In genomic region chr10:829241-829640, GRCh38 we compare ENCODE assay signal across 35 cellular contexts.
"Had no signal": no experiment of that assay in that cellular context is flagged by ENCODE, and none has a peak within 500 bp of the region (broad histone marks: within the 10 kb centered on the region; RNA-seq: fewer than 3 reads in every experiment).

No MANE protein-coding gene starts in this region.

- H3K4me3 Mint-ChIP-seq: activated CD4-positive, alpha-beta memory T cell treated with anti-CD3 and anti-CD28 coated beads for 36 hours; activated CD4-positive, alpha-beta T cell treated with anti-CD3 and anti-CD28 coated beads for 36 hours; activated CD4-positive, alpha-beta T cell treated with anti-CD3 and anti-CD28 coated beads, Interleukin-2, amount 10 ng/mL, durations not matched to agents 24 days and 14 days; activated CD8-positive, alpha-beta memory T cell treated with anti-CD3 and anti-CD28 coated beads, Interleukin-2, amount 10 ng/mL, durations not matched to agents 7 days and 5 days; activated CD8-positive, alpha-beta T cell treated with anti-CD3 and anti-CD28 coated beads, Interleukin-2, amount 10 ng/mL, durations not matched to agents 7 days and 5 days; activated naive CD8-positive, alpha-beta T cell; activated T-helper 1 cell treated with anti-CD3 and anti-CD28 coated beads, Interleukin-12 subunit alpha, Interleukin-12 subunit beta, Interleukin-2, Interleukin-4 antibody, amounts not matched to agents 30 ng/mL and 10 ng/mL and 1 ng/mL, durations not matched to agents 14 hours and 24 hours and 36 hours; central memory CD8-positive, alpha-beta T cell; dendritic cell treated with granulocyte-macrophage colony-stimulating factor and Interleukin-4, amounts not matched to agents 40 ng/mL and 50 ng/mL, for 4 days; T-helper 17 cell; T-helper 2 cell treated with Interferon-gamma antibody and Interleukin-4, amounts not matched to agents 5 μg/mL and 100 μg/mL, for 36 hours had no signal

- H3K27me3 ChIP-seq: brain microvascular endothelial cell, dorsolateral prefrontal cortex, esophagus squamous epithelium, gastroesophageal sphincter, heart right ventricle had no signal

- H3K9me3 Mint-ChIP-seq: activated CD4-positive, alpha-beta memory T cell treated with anti-CD3 and anti-CD28 coated beads for 36 hours; activated CD4-positive, alpha-beta T cell treated with anti-CD3 and anti-CD28 coated beads, Interleukin-2, amount 10 ng/mL, durations not matched to agents 24 days and 14 days; activated T-helper 1 cell treated with anti-CD3 and anti-CD28 coated beads, Interleukin-12 subunit alpha, Interleukin-12 subunit beta, Interleukin-2, Interleukin-4 antibody, amounts not matched to agents 30 ng/mL and 10 ng/mL and 1 ng/mL, durations not matched to agents 14 hours and 24 hours and 36 hours; activated T-helper 2 cell treated with anti-CD3 and anti-CD28 coated beads, Interferon-gamma antibody, Interleukin-2, Interleukin-4, amounts not matched to agents 10 μg/mL and 5 μg/mL and 100 μg/mL, durations not matched to agents 14 hours and 24 hours and 36 hours; central memory CD8-positive, alpha-beta T cell; dendritic cell treated with granulocyte-macrophage colony-stimulating factor and Interleukin-4, amounts not matched to agents 40 ng/mL and 50 ng/mL, for 4 days; T-helper 2 cell treated with Interferon-gamma antibody and Interleukin-4, amounts not matched to agents 5 μg/mL and 100 μg/mL, for 36 hours had no signal

- H3K27ac ChIP-seq: brain microvascular endothelial cell, coronary artery, dorsolateral prefrontal cortex, epithelial cell of prostate, esophagus squamous epithelium, gastroesophageal sphincter, heart right ventricle had no signal

- H3K4me1 Mint-ChIP-seq: activated CD4-positive, alpha-beta T cell treated with anti-CD3 and anti-CD28 coated beads, Interleukin-2, amount 10 ng/mL, durations not matched to agents 24 days and 14 days had no signal

- H3K4me1 ChIP-seq: gastroesophageal sphincter, heart right ventricle had no signal

- H3K27me3 Mint-ChIP-seq: activated CD4-positive, alpha-beta memory T cell treated with anti-CD3 and anti-CD28 coated beads for 36 hours; activated CD4-positive, alpha-beta T cell treated with anti-CD3 and anti-CD28 coated beads for 36 hours; activated CD4-positive, alpha-beta T cell treated with anti-CD3 and anti-CD28 coated beads, Interleukin-2, amount 10 ng/mL, durations not matched to agents 24 days and 14 days; activated CD8-positive, alpha-beta memory T cell treated with anti-CD3 and anti-CD28 coated beads, Interleukin-2, amount 10 ng/mL, durations not matched to agents 7 days and 5 days; activated naive CD8-positive, alpha-beta T cell; central memory CD8-positive, alpha-beta T cell; dendritic cell treated with granulocyte-macrophage colony-stimulating factor and Interleukin-4, amounts not matched to agents 40 ng/mL and 50 ng/mL, for 4 days; T-helper 17 cell had no signal

- H3K4me3 ChIP-seq: coronary artery, dorsolateral prefrontal cortex, esophagus squamous epithelium, gastroesophageal sphincter, heart right ventricle had no signal

- H3K9me3 ChIP-seq: esophagus squamous epithelium, gastroesophageal sphincter, heart right ventricle had no signal

- ATAC-seq: activated CD4-positive, alpha-beta T cell treated with anti-CD3 and anti-CD28 coated beads for 36 hours; activated CD8-positive, alpha-beta memory T cell treated with anti-CD3 and anti-CD28 coated beads, Interleukin-2, amount 10 ng/mL, durations not matched to agents 7 days and 5 days; activated CD8-positive, alpha-beta T cell treated with anti-CD3 and anti-CD28 coated beads, Interleukin-2, amount 10 ng/mL, durations not matched to agents 7 days and 5 days; gastroesophageal sphincter; heart right ventricle; T-helper 17 cell had no signal

- H3K27ac Mint-ChIP-seq: activated CD4-positive, alpha-beta memory T cell treated with anti-CD3 and anti-CD28 coated beads for 36 hours; activated CD4-positive, alpha-beta T cell treated with anti-CD3 and anti-CD28 coated beads for 36 hours; activated CD4-positive, alpha-beta T cell treated with anti-CD3 and anti-CD28 coated beads, Interleukin-2, amount 10 ng/mL, durations not matched to agents 24 days and 14 days; activated CD8-positive, alpha-beta memory T cell treated with anti-CD3 and anti-CD28 coated beads, Interleukin-2, amount 10 ng/mL, durations not matched to agents 7 days and 5 days; activated CD8-positive, alpha-beta T cell treated with anti-CD3 and anti-CD28 coated beads, Interleukin-2, amount 10 ng/mL, durations not matched to agents 7 days and 5 days; activated naive CD8-positive, alpha-beta T cell; activated T-helper 1 cell treated with anti-CD3 and anti-CD28 coated beads, Interleukin-12 subunit alpha, Interleukin-12 subunit beta, Interleukin-2, Interleukin-4 antibody, amounts not matched to agents 30 ng/mL and 10 ng/mL and 1 ng/mL, durations not matched to agents 14 hours and 24 hours and 36 hours; activated T-helper 2 cell treated with anti-CD3 and anti-CD28 coated beads, Interferon-gamma antibody, Interleukin-2, Interleukin-4, amounts not matched to agents 10 μg/mL and 5 μg/mL and 100 μg/mL, durations not matched to agents 14 hours and 24 hours and 36 hours; dendritic cell treated with granulocyte-macrophage colony-stimulating factor and Interleukin-4, amounts not matched to agents 40 ng/mL and 50 ng/mL, for 4 days had no signal

- DNase-seq: activated CD4-positive, alpha-beta memory T cell treated with anti-CD3 and anti-CD28 coated beads for 36 hours; activated CD4-positive, alpha-beta T cell treated with anti-CD3 and anti-CD28 coated beads for 36 hours; activated CD4-positive, alpha-beta T cell treated with anti-CD3 and anti-CD28 coated beads, Interleukin-2, amount 10 ng/mL, durations not matched to agents 24 days and 14 days; activated CD4-positive, CD25-positive, alpha-beta regulatory T cell; activated CD4-positive, CD25-positive, alpha-beta regulatory T cell treated with anti-CD3 and anti-CD28 coated beads, Interleukin-2, amount 50 U/mL, for 72 hours; activated CD8-positive, alpha-beta memory T cell treated with anti-CD3 and anti-CD28 coated beads, Interleukin-2, amount 10 ng/mL, durations not matched to agents 7 days and 5 days; activated CD8-positive, alpha-beta memory T cell treated with anti-CD3 and anti-CD28 coated beads, Interleukin-2, amount 50 U/mL, for 4 hours; activated CD8-positive, alpha-beta T cell treated with anti-CD3 and anti-CD28 coated beads, Interleukin-2, amount 10 ng/mL, durations not matched to agents 7 days and 5 days; activated gamma-delta T cell; activated naive CD4-positive, alpha-beta T cell treated with Interleukin-2 at 50 U/mL for 16 hours; activated T-cell treated with anti-CD3 and anti-CD28 coated beads, Interleukin-2, amount 50 U/mL, for 1 hour; activated T-cell treated with anti-CD3 and anti-CD28 coated beads, Interleukin-2, amount 50 U/mL, for 48 hours; amniotic stem cell; anterior cingulate cortex; brain microvascular endothelial cell; dorsolateral prefrontal cortex; effector memory CD4-positive, alpha-beta T cell; esophagus squamous epithelium; foreskin melanocyte; heart right ventricle; T-helper 1 cell; T-helper 17 cell; T1000 had no signal

- FAIRE-seq: astrocyte, bronchial epithelial cell, endothelial cell of umbilical vein had no signal
